In genomic region chr14:73207615-73208014, GRCh38 we compare ENCODE assay signal across 25 cellular contexts.
"Had no signal": no experiment of that assay in that cellular context is flagged by ENCODE, and none has a peak within 500 bp of the region (broad histone marks: within the 10 kb centered on the region; RNA-seq: fewer than 3 reads in every experiment).

No MANE protein-coding gene starts in this region.

- H3K27me3 ChIP-seq: left lung, neural progenitor cell, ovary, right atrium auricular region, right lobe of liver, stomach, testis, tibial artery, vagina had no signal

- H3K36me3 ChIP-seq: ovary had no signal

- H3K4me1 ChIP-seq: left lung, lower lobe of right lung, neural progenitor cell, right atrium auricular region, right lobe of liver, testis, vagina had no signal

- H3K9me3 ChIP-seq: left lung, lower lobe of right lung, right atrium auricular region, right lobe of liver, stomach, testis, tibial artery, vagina had no signal

- H3K4me3 ChIP-seq: left lung, lower lobe of right lung, neural progenitor cell, ovary, right atrium auricular region, right lobe of liver, stomach, testis, tibial artery, vagina had no signal

- H3K4me2 ChIP-seq: neural progenitor cell had no signal

- H3K9ac ChIP-seq: neural progenitor cell had no signal

- ATAC-seq: left cardiac atrium; left lung; lower lobe of right lung; natural killer cell; stimulated activated naive B cell treated with anti-CD40 and anti-IgM and Interleukin-4, amounts not matched to agents 10 μg/mL and 1 μg/mL and 100 μg/mL, for 72 hours; stimulated activated naive CD8-positive, alpha-beta T cell treated with anti-CD3 and anti-CD28 coated beads, Interleukin-15, Interleukin-2, amounts not matched to agents 100 U/mL and 50 U/mL, for 24 hours had no signal

- H3K27ac ChIP-seq: left lung, lower lobe of right lung, neural progenitor cell, ovary, right atrium auricular region, right lobe of liver, stomach, testis, tibial artery, vagina had no signal

- DNase-seq: hippocampal formation; kidney glomerular epithelial cell; left cardiac atrium; left lung; lower lobe of right lung; mammary epithelial cell; mesendoderm; naive B cell; natural killer cell; nephron progenitor cell; ovary; right lobe of liver; stimulated activated CD4-positive, alpha-beta T cell treated with anti-CD3 and anti-CD28 coated beads, Interleukin-12 subunit alpha, Interleukin-12 subunit beta, amount 100 ng/mL, for 4 hours; stimulated activated CD4-positive, alpha-beta T cell treated with anti-CD3 and anti-CD28 coated beads, Interleukin-15, amount 100 ng/mL, for 24 hours; stimulated activated CD4-positive, alpha-beta T cell treated with anti-CD3 and anti-CD28 coated beads, Interleukin-2, amount 100 ng/mL, for 24 hours; stimulated activated CD4-positive, alpha-beta T cell treated with anti-CD3 and anti-CD28 coated beads, Interleukin-4, amount 100 ng/mL, for 1 hour; stimulated activated naive B cell treated with anti-CD40 and anti-IgM and Interleukin-4, amounts not matched to agents 10 μg/mL and 1 μg/mL and 100 μg/mL, for 72 hours; stimulated activated naive CD8-positive, alpha-beta T cell treated with anti-CD3 and anti-CD28 coated beads, Interleukin-15, Interleukin-2, amounts not matched to agents 100 U/mL and 50 U/mL, for 24 hours; stomach; testis; tibial artery had no signal

- FAIRE-seq: keratinocyte had no signal

- H2AFZ ChIP-seq: neural progenitor cell had no signal
